Comparison of ENCODE assay signal across 25 cellular contexts in the genomic region with DNA sequence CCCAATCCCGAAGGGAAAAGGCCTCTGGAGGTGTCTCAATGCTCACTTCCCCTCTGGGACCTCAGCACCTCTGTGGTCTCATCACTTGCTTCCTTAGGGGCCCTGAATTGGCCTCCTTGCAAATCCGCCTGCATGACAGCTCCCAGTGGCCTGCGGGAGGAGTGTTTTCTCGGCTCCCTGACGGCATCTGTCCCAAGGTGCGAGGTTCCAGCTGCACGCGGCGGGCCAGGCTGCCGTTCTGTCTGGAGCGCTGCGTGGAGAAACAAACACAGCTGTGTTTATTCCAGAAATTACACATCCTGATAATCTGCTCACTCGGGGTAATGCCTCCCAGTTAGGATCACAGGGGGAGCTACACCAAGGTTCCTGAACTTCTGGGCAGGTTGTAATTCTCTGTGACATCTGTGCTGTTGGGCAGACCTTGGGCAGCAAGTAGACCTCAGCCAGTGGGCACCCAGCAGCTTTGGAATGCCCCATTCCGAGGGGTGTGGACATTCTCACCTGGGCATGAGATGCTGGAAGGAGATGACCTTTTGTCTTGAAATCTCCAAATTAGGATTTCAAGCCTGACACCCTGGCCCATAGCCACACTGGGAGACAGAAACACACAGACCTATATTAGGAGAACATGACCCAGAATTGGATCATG. TPM values are rescaled to one million over a fixed set of nuclear protein-coding genes. Genes with fewer than 3 reads are reported as not detected.
DNase-seq lines count a peak whose midpoint lies in the region; ATAC-seq and TF ChIP-seq lines count a peak whose summit lies in the region.
"Had no signal": no experiment of that assay in that cellular context is flagged by ENCODE, and none has a peak within 500 bp of the region (broad histone marks: within the 10 kb centered on the region; RNA-seq: fewer than 3 reads in every experiment).

No MANE protein-coding gene starts in this region.

- H3K36me3 Mint-ChIP-seq in activated CD4-positive, alpha-beta T cell treated with anti-CD3 and anti-CD28 coated beads for 36 hours (ENCODE audit: low read depth), result no peaks in the 10 kb centered on the region
- H3K36me3 Mint-ChIP-seq: activated naive CD8-positive, alpha-beta T cell treated with anti-CD3 and anti-CD28 coated beads for 36 hours had no signal

- H3K27ac Mint-ChIP-seq in activated CD4-positive, alpha-beta T cell treated with anti-CD3 and anti-CD28 coated beads for 36 hours, result no peak overlapping the region
- H3K27ac Mint-ChIP-seq: activated CD4-positive, alpha-beta T cell treated with anti-CD3 and anti-CD28 coated beads, Interleukin-2, amount 10 ng/mL, durations not matched to agents 24 days and 14 days; activated naive CD8-positive, alpha-beta T cell treated with anti-CD3 and anti-CD28 coated beads for 36 hours; activated T-helper 2 cell treated with anti-CD3 and anti-CD28 coated beads, Interferon-gamma antibody, Interleukin-2, Interleukin-4, amounts not matched to agents 10 μg/mL and 5 μg/mL and 100 μg/mL, durations not matched to agents 14 hours and 24 hours and 36 hours; B cell; H9; T-helper 1 cell treated with Interleukin-12 subunit alpha and Interleukin-12 subunit beta and Interleukin-4 antibody, amounts not matched to agents 30 μg/mL and 1 μg/mL, for 36 hours had no signal

- no peaks in the 10 kb centered on the region for H3K9me3 ChIP-seq in left ventricle myocardium inferior (replicated peaks)
- H3K9me3 ChIP-seq: SJCRH30, upper lobe of left lung had no signal

- 0 out of 2 replicates have a peak overlapping the region, but pooled peaks have one; percentile 4 for H3K27ac ChIP-seq in RWPE1
- H3K27ac ChIP-seq in left ventricle myocardium inferior (replicated peaks), result no peak overlapping the region
- H3K27ac ChIP-seq: foreskin keratinocyte, hepatocyte, SJCRH30, upper lobe of left lung had no signal

- peaks cover 13% of the 10 kb centered on the region for H3K27me3 Mint-ChIP-seq in activated CD4-positive, alpha-beta T cell treated with anti-CD3 and anti-CD28 coated beads for 36 hours

- no peaks in the 10 kb centered on the region for H3K9me3 Mint-ChIP-seq in activated CD4-positive, alpha-beta T cell treated with anti-CD3 and anti-CD28 coated beads for 36 hours (ENCODE audit: low read depth)
- H3K9me3 Mint-ChIP-seq: activated CD4-positive, alpha-beta T cell treated with anti-CD3 and anti-CD28 coated beads, Interleukin-2, amount 10 ng/mL, durations not matched to agents 24 days and 14 days; activated naive CD8-positive, alpha-beta T cell treated with anti-CD3 and anti-CD28 coated beads for 36 hours; activated T-helper 2 cell treated with anti-CD3 and anti-CD28 coated beads, Interferon-gamma antibody, Interleukin-2, Interleukin-4, amounts not matched to agents 10 μg/mL and 5 μg/mL and 100 μg/mL, durations not matched to agents 14 hours and 24 hours and 36 hours; H9; nephron progenitor cell; T-helper 1 cell treated with Interleukin-12 subunit alpha and Interleukin-12 subunit beta and Interleukin-4 antibody, amounts not matched to agents 30 μg/mL and 1 μg/mL, for 36 hours had no signal

- H3K4me1 ChIP-seq in left ventricle myocardium inferior, result no peaks in the 10 kb centered on the region
- H3K4me1 ChIP-seq: foreskin keratinocyte, upper lobe of left lung had no signal

- ATAC-seq in activated CD4-positive, alpha-beta T cell treated with anti-CD3 and anti-CD28 coated beads for 36 hours, result no peak
- no peak for ATAC-seq in GM18858 (IDR thresholded peaks at IDR 0.05; ENCODE audit: unreplicated experiment)
- ATAC-seq: foreskin keratinocyte had no signal

- CTCF ChIA-PET in RWPE1 (lab: Yijun Ruan, JAX), result interaction anchor here (0.8 to 1.1 kb wide), 2 partner anchors 19 to 160 kb away, joined by 4 to 5 read pairs; no protein-coding TSS in a partner anchor
- CTCF ChIA-PET in activated CD4-positive, alpha-beta T cell treated with anti-CD3 and anti-CD28 coated beads for 36 hours (lab: Charles Lee), result interaction anchor here (0.6 to 0.9 kb wide), 2 partner anchors 10 to 24 kb away, joined by 3 to 4 read pairs; no protein-coding TSS in a partner anchor

- H3K4me3 ChIP-seq in left ventricle myocardium inferior, result no peak overlapping the region
- H3K4me3 ChIP-seq: hepatocyte, SJCRH30, upper lobe of left lung had no signal

- TF ChIP-seq CTCF in RWPE1 (conservative IDR thresholded peaks at IDR 0.05; ENCODE audit: low read depth) (no peak), left ventricle myocardium inferior (IDR thresholded peaks at IDR 0.05; ENCODE audit: borderline replicate concordance) (no peak)

- H3K36me3 ChIP-seq in left ventricle myocardium inferior, result no peaks in the 10 kb centered on the region
- H3K36me3 ChIP-seq: SJCRH30, upper lobe of left lung had no signal

- H3K4me1 Mint-ChIP-seq in activated CD4-positive, alpha-beta T cell treated with anti-CD3 and anti-CD28 coated beads for 36 hours, result no peaks in the 10 kb centered on the region
- H3K4me1 Mint-ChIP-seq: activated CD4-positive, alpha-beta T cell treated with anti-CD3 and anti-CD28 coated beads, Interleukin-2, amount 10 ng/mL, durations not matched to agents 24 days and 14 days; activated naive CD8-positive, alpha-beta T cell treated with anti-CD3 and anti-CD28 coated beads for 36 hours; B cell had no signal

- H3K27me3 ChIP-seq in left ventricle myocardium inferior (ENCODE audit: low read depth), result peaks cover 36% of the 10 kb centered on the region
- H3K27me3 ChIP-seq: hepatocyte, SJCRH30, upper lobe of left lung had no signal

- intact Hi-C loops in activated CD4-positive, alpha-beta T cell treated with anti-CD3 and anti-CD28 coated beads for 36 hours (cut with DNase I, micrococcal nuclease), result no loop called here
- intact Hi-C loops in left ventricle myocardium inferior (cut with micrococcal nuclease), result no loop called here

- H3K4me3 Mint-ChIP-seq in activated CD4-positive, alpha-beta T cell treated with anti-CD3 and anti-CD28 coated beads for 36 hours, result no peak overlapping the region
- H3K4me3 Mint-ChIP-seq: activated CD4-positive, alpha-beta T cell treated with anti-CD3 and anti-CD28 coated beads, Interleukin-2, amount 10 ng/mL, durations not matched to agents 24 days and 14 days; activated naive CD8-positive, alpha-beta T cell treated with anti-CD3 and anti-CD28 coated beads for 36 hours; B cell; H9; nephron progenitor cell; T-helper 1 cell treated with Interleukin-12 subunit alpha and Interleukin-12 subunit beta and Interleukin-4 antibody, amounts not matched to agents 30 μg/mL and 1 μg/mL, for 36 hours had no signal

- POLR2A ChIA-PET in RWPE1 (lab: Yijun Ruan, JAX; ENCODE audit: low non-redundant PET), result no interaction called here
- POLR2A ChIA-PET in activated CD4-positive, alpha-beta T cell treated with anti-CD3 and anti-CD28 coated beads for 36 hours (lab: Charles Lee), result no interaction called here

- DNase-seq in NCI-H1417 (lab: John Stamatoyannopoulos, UW) (peak in 2 of 3 experiments; percentile 72 to 89), NCI-H1417 treated with DMSO at 0.1 percent for 48 hours (lab: John Stamatoyannopoulos, UW) (no peak), NCI-H1092 (lab: John Stamatoyannopoulos, UW) (peak; percentile 42), RWPE1 (ENCODE audit: low spot score) (no peak), left kidney (ENCODE audit: low read depth, low spot score) (peak; percentile 30), left ventricle myocardium inferior (no peak)
- no peak for DNase-seq in activated CD4-positive, alpha-beta T cell treated with anti-CD3 and anti-CD28 coated beads for 36 hours
- DNase-seq: activated CD4-positive, alpha-beta T cell treated with anti-CD3 and anti-CD28 coated beads, Interleukin-2, amount 10 ng/mL, durations not matched to agents 24 days and 14 days; activated CD8-positive, alpha-beta memory T cell treated with anti-CD3 and anti-CD28 coated beads, Interleukin-2, amount 50 U/mL, for 48 hours; activated naive CD8-positive, alpha-beta T cell treated with anti-CD3 and anti-CD28 coated beads for 36 hours; Calu3; erythroblast; foreskin keratinocyte; H9; KG1; NCI-H2029 treated with DMSO at 0.1 percent for 48 hours; nephron progenitor cell; OCI-M1; SJCRH30 had no signal

RNA-seq across cellular contexts. Expression of gene EPHB2, which starts 18.2 kb away (rescaled TPM):
- total RNA-seq in activated CD4-positive, alpha-beta T cell treated with anti-CD3 and anti-CD28 coated beads for 36 hours, result not detected
- total RNA-seq in left ventricle myocardium inferior, result 2.0 TPM
- total RNA-seq: activated CD4-positive, alpha-beta T cell treated with anti-CD3 and anti-CD28 coated beads, Interleukin-2, amount 10 ng/mL, durations not matched to agents 24 days and 14 days; activated T-helper 2 cell treated with anti-CD3 and anti-CD28 coated beads, Interferon-gamma antibody, Interleukin-2, Interleukin-4, amounts not matched to agents 10 μg/mL and 5 μg/mL and 100 μg/mL, durations not matched to agents 14 hours and 24 hours and 36 hours had no signal

Comparison
In these comparisons a context has a peak if more than half of its experiments do, and no peak if none do; other contexts are left out.
1. DNase-seq: peak in NCI-H1417 (2 of 3), NCI-H1092 (single experiment) and left kidney (single experiment); none in NCI-H1417 treated with DMSO at 0.1 percent for 48 hours (single experiment), RWPE1 (single experiment), activated CD4-positive, alpha-beta T cell treated with anti-CD3 and anti-CD28 coated beads for 36 hours (single experiment) and left ventricle myocardium inferior (single experiment).